ENCODE assay signal across 24 cellular contexts in genomic region chr2:215981135-215981534, GRCh38.
"Had no signal": no experiment of that assay in that cellular context is flagged by ENCODE, and none has a peak within 500 bp of the region (broad histone marks: within the 10 kb centered on the region; RNA-seq: fewer than 3 reads in every experiment).

No MANE protein-coding gene starts in this region.

- H3K9ac ChIP-seq: SK-N-SH had no signal

- H3K4me2 ChIP-seq: SK-N-SH had no signal

- H3K27ac ChIP-seq: HL-60, SJSA1 had no signal

- H3K9me2 ChIP-seq: SK-N-SH had no signal

- H3K27me3 ChIP-seq: SJSA1 had no signal

- H3K4me1 ChIP-seq: SJSA1 had no signal

- H3K4me3 ChIP-seq: SJSA1 had no signal

- H3K27me3 Mint-ChIP-seq: T-cell had no signal

- H3K27ac Mint-ChIP-seq: T-cell had no signal

- DNase-seq: KBM-7, MV-4-11, NCI-H1048, NCI-H1105, NCI-H1417, NCI-H1436 treated with DMSO at 0.1 percent for 48 hours, NCI-H1694, NCI-H187 treated with DMSO at 0.1 percent for 48 hours, NCI-H2029 treated with DMSO at 0.1 percent for 48 hours, NCI-H2107, NCI-H226, NCI-H446, NCI-H510A, NCI-H524 treated with DMSO at 0.1 percent for 48 hours, NCI-H69, NCI-H774, Right ventricle myocardium superior, RPMI8226, SIG-M5, SK-N-SH, SW 1271, T-cell had no signal

- H3K9me3 ChIP-seq: SJSA1, SK-N-SH had no signal

- H3K36me3 ChIP-seq: SJSA1 had no signal

- H3K4me3 Mint-ChIP-seq: T-cell had no signal
